In genomic region chr20:25987073-25987927, GRCh38 we compare ENCODE assay signal across 8 cellular contexts.
DNase-seq lines count a peak whose midpoint lies in the region; ATAC-seq, FAIRE-seq and TF ChIP-seq lines count a peak whose summit lies in the region.

No MANE protein-coding gene starts in this region.

- CTCF ChIA-PET in A549 (lab: Yijun Ruan, JAX) (interaction anchor here (1.0 to 1.1 kb wide), 2 partner anchors 24 to 30 kb away, joined by 3 read pairs; no protein-coding TSS in a partner anchor), T-cell (lab: Charles Lee) (no interaction called here)

- no peaks in the 10 kb centered on the region for H3K36me3 Mint-ChIP-seq in T-cell

- H3K9me3 Mint-ChIP-seq in T-cell = no peaks in the 10 kb centered on the region

- H3K4me3 ChIP-seq in A549 (peak overlapping the region; percentile 50), astrocyte of the spinal cord (ENCODE audit: low read depth, low read length) (peak overlapping the region; percentile 26)

- no peak for TF ChIP-seq POLR2A in A549 (IDR thresholded peaks at IDR 0.05; ENCODE audit: low read length)

- no peaks in the 10 kb centered on the region for H3K9me3 ChIP-seq in A549

- peak overlapping the region; percentile 96 for H3K4me2 ChIP-seq in A549

- no peak for FAIRE-seq in A549 (lab: Jason Lieb, UNC)

- H3K4me1 Mint-ChIP-seq in T-cell = peaks cover 16 to 26% (median 21%) of the 10 kb centered on the region in 3 donors

- 39% methylated on average over 37 of the region's 46 CpGs for WGBS in A549 (ENCODE audit: missing lambda C conversion rate)

- no peaks in the 10 kb centered on the region for H3K4me1 ChIP-seq in A549

- no peak overlapping the region for H3K27ac Mint-ChIP-seq in T-cell

- H3K4me3 Mint-ChIP-seq in T-cell = peak overlapping the region; percentile 66 to 68 (median 67)

- POLR2A ChIA-PET in A549 (lab: Yijun Ruan, JAX) (no interaction called here), T-cell (lab: Charles Lee) (no interaction called here)

- TF ChIP-seq CTCF in A549 (IDR thresholded peaks at IDR 0.05) = peak; percentile 38
- peak; percentile 41 for TF ChIP-seq CTCF in astrocyte of the spinal cord (IDR thresholded peaks at IDR 0.05; ENCODE audit: low read depth, low read length)

- in situ Hi-C loops in astrocyte of the spinal cord (cut with HindIII; ENCODE audit: low sequenced_read_pairs) = no loop called here

- peak overlapping the region; percentile 64 to 80 for H3K27ac ChIP-seq in A549

- ATAC-seq in A549 = peak; percentile 91 to 94
- peak; percentile 84 for ATAC-seq in GM18868 (IDR thresholded peaks at IDR 0.05; ENCODE audit: unreplicated experiment)
- peak; percentile 94 for ATAC-seq in HG03342 (IDR thresholded peaks at IDR 0.05; ENCODE audit: unreplicated experiment)
- peak; percentile 71 to 85 (median 78) for ATAC-seq in T-cell (replicated peaks in 1 of 4)

- peaks cover 4 to 8% of the 10 kb centered on the region in 2 donors for H3K27me3 Mint-ChIP-seq in T-cell

- TF ChIP-seq RAD21 in A549 (conservative IDR thresholded peaks at IDR 0.05 in 1 of 2, IDR thresholded peaks at IDR 0.05 in 1 of 2) = 0 out of 5 replicates have a peak, but pooled peaks have one; percentile 13 to 14

- TF ChIP-seq EP300 in A549 (IDR thresholded peaks at IDR 0.05) = no peak

- DNase-seq in A549 (ENCODE audit: low read depth in 1 of 2, low spot score in 1 of 2) (peak; percentile 31 to 69), T-cell (peak in 33 of 34 experiments; percentile 15 to 67 (median 42)), astrocyte of the spinal cord (ENCODE audit: low read depth, low spot score) (peak; percentile 22), left kidney (ENCODE audit: low read depth, low spot score) (peak; percentile 86), GF-D8 (lab: John Stamatoyannopoulos, UW) (no peak)
- DNase-seq in stimulated activated CD8-positive, alpha-beta memory T cell treated with anti-CD3 and anti-CD28 coated beads, Interleukin-12 subunit alpha, Interleukin-12 subunit beta, amount 100 ng/mL, for 1 hour (ENCODE audit: low read depth) = peak; percentile 30

TF ChIP-seq in A549, 52 proteins besides CTCF, POLR2A, EP300 and RAD21:
- TF ChIP-seq NPAS2 (CRISPR knock-in tag; IDR thresholded peaks at IDR 0.05; ENCODE audit: borderline replicate concordance) (no peak), E2F6 (IDR thresholded peaks at IDR 0.05; ENCODE audit: borderline replicate concordance, low read depth) (peak; percentile 78; the same call in 1 of the 2 replicates), KDM1A (IDR thresholded peaks at IDR 0.05; ENCODE audit: low read depth) (no peak), HOXB13 (CRISPR knock-in tag; IDR thresholded peaks at IDR 0.05; ENCODE audit: low read depth) (no peak), MAX (IDR thresholded peaks at IDR 0.05) (peak; percentile 73)
